In genomic region chr11:92969634-92970347, GRCh38 we compare ENCODE assay signal across 18 cellular contexts. TPM values are rescaled to one million over a fixed set of nuclear protein-coding genes. Genes with fewer than 3 reads are reported as not detected.
DNase-seq lines count a peak whose midpoint lies in the region; FAIRE-seq and TF ChIP-seq lines count a peak whose summit lies in the region.
"Had no signal": no experiment of that assay in that cellular context is flagged by ENCODE, and none has a peak within 500 bp of the region (broad histone marks: within the 10 kb centered on the region; RNA-seq: fewer than 3 reads in every experiment).

TSS of gene MTNR1B (plus strand) at chr11:92969651. CDS start at chr11:92969726, 75 bp downstream.

- no peak within 1 kb of the TSS; the same call in 1 of the 2 replicates for H2BK5ac ChIP-seq in H1 (ENCODE audit: low read depth, low read length)
- no peak within 1 kb of the TSS for H2BK5ac ChIP-seq in mesendoderm (ENCODE audit: low read length)

- no peak within 1 kb of the TSS for H3K18ac ChIP-seq in H1 (ENCODE audit: extremely low read depth, low read length)
- H3K18ac ChIP-seq in mesendoderm (ENCODE audit: low read length) = no peak within 1 kb of the TSS

- no peak within 1 kb of the TSS for H2BK120ac ChIP-seq in H1 (replicated peaks; ENCODE audit: low read depth, low read length)
- H2BK120ac ChIP-seq in mesendoderm (ENCODE audit: low read depth, low read length) = no peak within 1 kb of the TSS

- H3K27me3 ChIP-seq in breast epithelium (peaks cover 0 to 25% of the 10 kb centered on the region in 2 donors), H1 (replicated peaks in 1 of 4; ENCODE audit: control insufficient read depth in 3 of 4, extremely low read depth in 1 of 4, insufficient read depth in 3 of 4, low read length in 3 of 4) (peaks cover 12 to 25% (median 18%) of the 10 kb centered on the region in 4 experiments), mesendoderm (ENCODE audit: insufficient read depth, low read length, poor library complexity) (peaks cover 13% of the 10 kb centered on the region), transverse colon (peaks cover 26% of the 10 kb centered on the region)

- H3K4me2 ChIP-seq in H1 (ENCODE audit: insufficient read depth in 1 of 2, low read depth in 2 of 2, low read length in 2 of 2) (peak within 1 kb of the TSS; percentile 83 to 94), mesendoderm (ENCODE audit: low read length) (peak within 1 kb of the TSS; percentile 44)

- in situ Hi-C loops in transverse colon (cut with MboI; ENCODE audit: low pct_ligation_motif_present in 1 of 4, low pct_unique_long_range_greater_than_20kb in 1 of 4, low sequenced_read_pairs in 3 of 4) = no loop called here

- H2BK15ac ChIP-seq in H1 (ENCODE audit: low read length) = no peak within 1 kb of the TSS
- no peak within 1 kb of the TSS for H2BK15ac ChIP-seq in mesendoderm (replicated peaks; ENCODE audit: low read depth)

- no peak within 1 kb of the TSS for H3K27ac Mint-ChIP-seq in MCF 10A (ENCODE audit: low read depth, unreplicated experiment)
- no peak within 1 kb of the TSS for H3K27ac Mint-ChIP-seq in type B pancreatic cell
- H3K27ac Mint-ChIP-seq: activated CD8-positive, alpha-beta T cell treated with anti-CD3 and anti-CD28 coated beads for 36 hours had no signal

- H3K79me2 ChIP-seq in H1 (ENCODE audit: control insufficient read depth in 1 of 2, insufficient read depth in 2 of 2, low read length in 2 of 2) (no peaks in the 10 kb centered on the region), mesendoderm (ENCODE audit: control insufficient read depth, insufficient read depth, low read length) (no peaks in the 10 kb centered on the region)

- TF ChIP-seq RAD21 in H1 (IDR thresholded peaks at IDR 0.05 in 1 of 2, conservative IDR thresholded peaks at IDR 0.05 in 1 of 2; ENCODE audit: low read depth in 2 of 2, low read length in 2 of 2) = no peak

- TF ChIP-seq CTCF in breast epithelium (IDR thresholded peaks at IDR 0.05) (no peak), MCF 10A (IDR thresholded peaks at IDR 0.05; ENCODE audit: unreplicated experiment) (no peak), H1 (IDR thresholded peaks at IDR 0.05; ENCODE audit: control extremely low read depth in 1 of 3, insufficient read depth in 1 of 3, low read depth in 1 of 3, low read length in 3 of 3) (no peak), type B pancreatic cell (conservative IDR thresholded peaks at IDR 0.05) (no peak), RWPE1 (conservative IDR thresholded peaks at IDR 0.05; ENCODE audit: low read depth) (no peak), transverse colon (IDR thresholded peaks at IDR 0.05) (no peak)

- DNase-seq in breast epithelium (ENCODE audit: low spot score in 2 of 2) = peak in 1 of 2 donors; percentile 20
- DNase-seq in MCF 10A (ENCODE audit: unreplicated experiment) = no peak
- peak in 1 of 2 experiments; percentile 62 for DNase-seq in H1 (ENCODE audit: low read depth in 1 of 2, low spot score in 2 of 2)
- DNase-seq in mesendoderm = no peak
- no peak for DNase-seq in type B pancreatic cell (ENCODE audit: extremely low spot score, unreplicated experiment)
- DNase-seq in RWPE1 (ENCODE audit: low spot score) = no peak
- DNase-seq in NCI-H1436 (lab: John Stamatoyannopoulos, UW) = no peak
- DNase-seq in transverse colon = no peak
- DNase-seq: ACHN; activated CD8-positive, alpha-beta T cell treated with anti-CD3 and anti-CD28 coated beads for 36 hours; Caco-2; NCI-H524 treated with DMSO at 0.1 percent for 48 hours; nucleus accumbens; tibial artery had no signal

- no peak for FAIRE-seq in H1 (lab: Jason Lieb, UNC)
- FAIRE-seq: bronchial epithelial cell had no signal

- peak within 1 kb of the TSS in 2 of 3 donors; percentile 17 to 55 for H3K4me3 ChIP-seq in breast epithelium
- H3K4me3 ChIP-seq in H1 (ENCODE audit: extremely low read depth in 1 of 4, insufficient read depth in 2 of 4, low read depth in 3 of 4, low read length in 4 of 4) = peak within 1 kb of the TSS; percentile 35 to 72 (median 63)
- no peak within 1 kb of the TSS for H3K4me3 ChIP-seq in mesendoderm (ENCODE audit: low read length)
- no peak within 1 kb of the TSS for H3K4me3 ChIP-seq in transverse colon
- H3K4me3 ChIP-seq: tibial artery had no signal

- no peaks in the 10 kb centered on the region for H3K79me1 ChIP-seq in H1 (ENCODE audit: low read depth, low read length)
- no peaks in the 10 kb centered on the region for H3K79me1 ChIP-seq in mesendoderm (ENCODE audit: low read length)

- POLR2A ChIA-PET in MCF 10A (lab: Yijun Ruan, JAX) (no interaction called here), H1 (lab: Charles Lee; ENCODE audit: partially characterized antibody) (no interaction called here), RWPE1 (lab: Yijun Ruan, JAX; ENCODE audit: low non-redundant PET) (interaction anchor here (0.6 kb wide), 1 partner anchor 208 kb away, joined by 3 read pairs; no protein-coding TSS in a partner anchor)

- H3K36me3 ChIP-seq in breast epithelium (no peaks in the 10 kb centered on the region), H1 (ENCODE audit: control insufficient read depth in 2 of 4, insufficient read depth in 4 of 4, low read length in 3 of 4) (no peaks in the 10 kb centered on the region), mesendoderm (ENCODE audit: control insufficient read depth, insufficient read depth, low read length) (no peaks in the 10 kb centered on the region), transverse colon (no peaks in the 10 kb centered on the region)
- H3K36me3 ChIP-seq: tibial artery had no signal

- WGBS in H1 (ENCODE audit: extremely low coverage in 1 of 2, insufficient coverage in 1 of 2, insufficient read length in 1 of 2, insufficient replicate concordance in 2 of 2, low coverage in 1 of 2, low lambda C conversion rate in 2 of 2, missing lambda C conversion rate in 1 of 2), 2 experiments = 7% methylated on average over 42 of the region's 58 CpGs; no CpG with 5 or more reads in 1 of the 2 experiments
- no CpG with 5 or more reads among the region's 58 CpGs for WGBS in mesendoderm (ENCODE audit: extremely low coverage, insufficient coverage, low lambda C conversion rate)
- WGBS in transverse colon (ENCODE audit: low coverage in 1 of 2), 2 donors = 51% methylated on average over 47 of the region's 58 CpGs; no CpG with 5 or more reads in 1 of the 2 donors

- intact Hi-C loops in breast epithelium (cut with DNase I; ENCODE audit: low total_unique reads) (no loop called here), MCF 10A (cut with micrococcal nuclease) (no loop called here), transverse colon (cut with DNase I; ENCODE audit: low total_unique reads) (no loop called here)

- H2BK20ac ChIP-seq in H1 (ENCODE audit: low read length) = no peak within 1 kb of the TSS

- peaks cover 9% of the 10 kb centered on the region for H3K23me2 ChIP-seq in H1 (ENCODE audit: low read depth, low read length)

- H2BK12ac ChIP-seq in H1 (ENCODE audit: low read depth, low read length) = peak within 1 kb of the TSS; percentile 50; the same call in 1 of the 2 replicates

- H4K5ac ChIP-seq in H1 (ENCODE audit: insufficient read length, low read depth, low read length) (no peak within 1 kb of the TSS), mesendoderm (ENCODE audit: low read length) (no peak within 1 kb of the TSS)

- H2AK5ac ChIP-seq in H1 (ENCODE audit: low read depth, low read length) = no peak within 1 kb of the TSS
- H2AK5ac ChIP-seq in mesendoderm (ENCODE audit: low read length) = no peak within 1 kb of the TSS

- H3K36me3 Mint-ChIP-seq in MCF 10A (ENCODE audit: insufficient read depth, unreplicated experiment) (no peaks in the 10 kb centered on the region), type B pancreatic cell (no peaks in the 10 kb centered on the region)

- H3K27ac ChIP-seq in breast epithelium (no peak within 1 kb of the TSS), H1 (ENCODE audit: low read depth, low read length) (no peak within 1 kb of the TSS), mesendoderm (ENCODE audit: low read depth, low read length) (no peak within 1 kb of the TSS), RWPE1 (no peak within 1 kb of the TSS), transverse colon (no peak within 1 kb of the TSS)
- H3K27ac ChIP-seq: tibial artery had no signal

- no peaks in the 10 kb centered on the region for H4K20me1 ChIP-seq in H1 (replicated peaks in 1 of 2; ENCODE audit: control insufficient read depth in 1 of 2, insufficient read depth in 2 of 2, low read length in 2 of 2)

- no peak within 1 kb of the TSS for H3K9ac ChIP-seq in H1 (replicated peaks in 1 of 4; ENCODE audit: extremely low read depth in 1 of 4, low read depth in 3 of 4, low read length in 3 of 4)
- peak within 1 kb of the TSS; percentile 20 for H3K9ac ChIP-seq in mesendoderm (ENCODE audit: low read length)

- peaks cover under 1% of the 10 kb centered on the region for H3K4me1 Mint-ChIP-seq in MCF 10A (ENCODE audit: insufficient read depth, unreplicated experiment)
- peaks cover 7% of the 10 kb centered on the region for H3K4me1 Mint-ChIP-seq in type B pancreatic cell (ENCODE audit: unreplicated experiment)

- peaks cover 7% of the 10 kb centered on the region for H3K9me3 Mint-ChIP-seq in MCF 10A (ENCODE audit: unreplicated experiment)
- no peaks in the 10 kb centered on the region for H3K9me3 Mint-ChIP-seq in type B pancreatic cell
- H3K9me3 Mint-ChIP-seq: activated CD8-positive, alpha-beta T cell treated with anti-CD3 and anti-CD28 coated beads for 36 hours had no signal

- TF ChIP-seq POLR2A in breast epithelium (IDR thresholded peaks at IDR 0.05) = no peak
- TF ChIP-seq POLR2A in H1 (IDR thresholded peaks at IDR 0.05; ENCODE audit: control extremely low read depth in 1 of 2, low read depth in 2 of 2, low read length in 2 of 2) = peak in 1 of 2 experiments; percentile 38; a peak in 1 of 3 replicates
- TF ChIP-seq POLR2A in transverse colon (IDR thresholded peaks at IDR 0.05) = no peak

- H3K23ac ChIP-seq in H1 (ENCODE audit: insufficient read length) (no peak within 1 kb of the TSS), mesendoderm (ENCODE audit: low read length) (no peak within 1 kb of the TSS)

- H3K9me3 ChIP-seq in breast epithelium = no peaks in the 10 kb centered on the region
- no peaks in the 10 kb centered on the region for H3K9me3 ChIP-seq in H1 (ENCODE audit: insufficient read depth in 2 of 2, low read depth in 1 of 2, low read length in 1 of 2)
- H3K9me3 ChIP-seq in transverse colon = no peaks in the 10 kb centered on the region
- H3K9me3 ChIP-seq: Caco-2, tibial artery had no signal

- H3K4me3 Mint-ChIP-seq in MCF 10A (ENCODE audit: unreplicated experiment) (no peak within 1 kb of the TSS), type B pancreatic cell (peak within 1 kb of the TSS; percentile 69)
- H3K4me3 Mint-ChIP-seq: activated CD8-positive, alpha-beta T cell treated with anti-CD3 and anti-CD28 coated beads for 36 hours had no signal

- H4K8ac ChIP-seq in H1 (ENCODE audit: extremely low read depth, insufficient read depth, low read length) (peak within 1 kb of the TSS; percentile 11; the same call in 1 of the 2 replicates), mesendoderm (ENCODE audit: low read depth, low read length) (no peak within 1 kb of the TSS)

- peak within 1 kb of the TSS; percentile 78; the same call in 1 of the 2 replicates for H2AFZ ChIP-seq in H1 (ENCODE audit: low read length)

- no peak within 1 kb of the TSS for H4K91ac ChIP-seq in H1 (replicated peaks; ENCODE audit: insufficient read length, low read length)

- CTCF ChIA-PET in MCF 10A (lab: Yijun Ruan, JAX) (interaction anchor here (0.8 kb wide), 1 partner anchor 8 kb away, joined by 3 read pairs; no protein-coding TSS in a partner anchor), H1 (lab: Charles Lee; ENCODE audit: partially characterized antibody) (interaction anchor here (0.7 to 4.8 kb wide), 7 partner anchors 8 to 265 kb away, joined by 3 to 22 read pairs (median 5); no protein-coding TSS in a partner anchor), RWPE1 (lab: Yijun Ruan, JAX) (no interaction called here)

- H3K56ac ChIP-seq in H1 (replicated peaks; ENCODE audit: insufficient read length, low read depth, low read length) = no peak within 1 kb of the TSS
- peak within 1 kb of the TSS; percentile 62 for H3K56ac ChIP-seq in mesendoderm (ENCODE audit: low read length)

- H3K4ac ChIP-seq in H1 (replicated peaks; ENCODE audit: insufficient read length, low read depth, low read length) (no peak within 1 kb of the TSS), mesendoderm (ENCODE audit: low read depth, low read length) (no peak within 1 kb of the TSS)

- no peaks in the 10 kb centered on the region for H3K4me1 ChIP-seq in breast epithelium
- H3K4me1 ChIP-seq in H1 (replicated peaks in 1 of 4; ENCODE audit: control insufficient read depth in 3 of 4, insufficient read depth in 4 of 4, low read length in 3 of 4) = peaks cover 0 to 2% (median 0%) of the 10 kb centered on the region in 4 experiments; a peak in 2 of 7 replicates
- H3K4me1 ChIP-seq in mesendoderm (ENCODE audit: control insufficient read depth, low read depth, low read length) = no peaks in the 10 kb centered on the region
- H3K4me1 ChIP-seq in transverse colon = no peaks in the 10 kb centered on the region
- H3K4me1 ChIP-seq: Caco-2 had no signal

- TF ChIP-seq EP300 in H1 (IDR thresholded peaks at IDR 0.05; ENCODE audit: borderline replicate concordance in 1 of 2, low read depth in 2 of 2, low read length in 2 of 2) (no peak), transverse colon (IDR thresholded peaks at IDR 0.05; ENCODE audit: low read depth) (no peak)

- no peaks in the 10 kb centered on the region for H3K27me3 Mint-ChIP-seq in MCF 10A (ENCODE audit: insufficient read depth, unreplicated experiment)
- H3K27me3 Mint-ChIP-seq in type B pancreatic cell = peaks cover 63% of the 10 kb centered on the region

- no peak within 1 kb of the TSS for H3K14ac ChIP-seq in H1 (ENCODE audit: insufficient read length)

- no TSS peak for BruUV-seq in MCF 10A (replicated peaks; lab: Mats Ljungman, UMichigan)

RNA-seq across cellular contexts. Expression of gene MTNR1B, which starts in this region (rescaled TPM):
- total RNA-seq in breast epithelium (not detected), MCF 10A (2022) (not detected in 2 replicates), type B pancreatic cell (ENCODE audit: low replicate concordance) (0.40 TPM in 1 of 2 replicates, not detected in the other), transverse colon (not detected)
- total RNA-seq in H1 (2021; fragmentation: NEBNext Ultra II Directional; extraction: Animal tissue kit (Norgen Biotek cat#: 25700)) = not detected in 2 replicates
- polyA plus RNA-seq in H1 (2011; rRNA removed) = 0.08 and 0.22 TPM in 2 replicates
- not detected for polyA plus RNA-seq in H1 (2011; cell fraction: cytosol; rRNA removed)
- 0.19 TPM for polyA plus RNA-seq in H1 (2011; cell fraction: nucleus; rRNA removed)
- polyA plus RNA-seq in H1 (2012, experiment 1 of 2) = 0.15 TPM in 1 of 4 replicates, not detected in the others
- not detected for polyA plus RNA-seq in H1 (2012, experiment 2 of 2)
- not detected for polyA plus RNA-seq in H1 (2013, experiment 1 of 2)
- not detected for polyA plus RNA-seq in H1 (2013, experiment 2 of 2)
- polyA minus RNA-seq in H1 (2011; rRNA and poly(A)+ RNA removed) = 0.15 and 0.44 TPM in 2 replicates
- polyA minus RNA-seq in H1 (2011; cell fraction: cytosol; rRNA and poly(A)+ RNA removed) = not detected
- polyA minus RNA-seq in H1 (2011; cell fraction: nucleus; rRNA and poly(A)+ RNA removed) = not detected
- polyA plus RNA-seq in mesendoderm (2013, experiment 1 of 2) = not detected
- not detected for polyA plus RNA-seq in mesendoderm (2013, experiment 2 of 2)
- total RNA-seq: activated CD8-positive, alpha-beta T cell treated with anti-CD3 and anti-CD28 coated beads for 36 hours; bronchial epithelial cell; Caco-2; glomerular endothelial cell; HT1080; lower leg skin had no signal

Comparison
In these comparisons a context has a peak if more than half of its experiments do, and no peak if none do; other contexts are left out.
1. H3K4me3 ChIP-seq: peak in breast epithelium (2 of 3) and H1 (4 of 4); none in mesendoderm (single experiment) and transverse colon (0 of 4).